ENCODE assay signal across 24 cellular contexts in genomic region chr1:22609291-22609690, GRCh38. TPM values are rescaled to one million over a fixed set of nuclear protein-coding genes. Genes with fewer than 3 reads are reported as not detected.
"Had no signal": no experiment of that assay in that cellular context is flagged by ENCODE, and none has a peak within 500 bp of the region (broad histone marks: within the 10 kb centered on the region; RNA-seq: fewer than 3 reads in every experiment).

No MANE protein-coding gene starts in this region.

- ATAC-seq: body of pancreas; gastroesophageal sphincter; psoas muscle; stimulated activated effector memory CD8-positive, alpha-beta T cell treated with anti-CD3 and anti-CD28 coated beads, Interleukin-12 subunit alpha, Interleukin-12 subunit beta, amount 100 ng/mL, for 72 hours had no signal

- H3K79me2 ChIP-seq: hepatocyte, parathyroid adenoma had no signal

- H3K4me2 ChIP-seq: hepatocyte had no signal

- H3K27ac ChIP-seq: body of pancreas, cardiac muscle cell, gastroesophageal sphincter, hepatocyte, left ventricle myocardium inferior, parathyroid adenoma, psoas muscle, sigmoid colon, thoracic aorta had no signal

- H3K36me3 ChIP-seq: cardiac muscle cell, gastroesophageal sphincter, left ventricle myocardium inferior, sigmoid colon, thoracic aorta had no signal

- H3K9ac ChIP-seq: parathyroid adenoma had no signal

- DNase-seq: activated CD4-positive, alpha-beta T cell treated with anti-CD3 and anti-CD28 coated beads for 4 hours; activated CD4-positive, alpha-beta T cell treated with anti-CD3 and anti-CD28 coated beads, Interleukin-2, amount 50 U/mL, for 48 hours; activated CD4-positive, CD25-positive, alpha-beta regulatory T cell; activated CD8-positive, alpha-beta memory T cell treated with anti-CD3 and anti-CD28 coated beads for 24 hours; activated effector memory CD4-positive, alpha-beta T cell treated with Interleukin-2 at 50 U/mL for 16 hours; activated naive CD4-positive, alpha-beta T cell treated with Interleukin-2 at 50 U/mL for 16 hours; aorta; body of pancreas; islet precursor cell; left ventricle myocardium inferior; nucleus accumbens; sigmoid colon; small intestine; stimulated activated CD4-positive, alpha-beta T cell treated with anti-CD3 and anti-CD28 coated beads, Interleukin-4, amount 100 ng/mL, for 24 hours; trophoblast cell had no signal

- H3K9me3 ChIP-seq: body of pancreas, gastroesophageal sphincter, left ventricle myocardium inferior, psoas muscle, thoracic aorta had no signal

- H3K4me3 ChIP-seq: body of pancreas, cardiac muscle cell, gastroesophageal sphincter, hepatocyte, left ventricle myocardium inferior, psoas muscle, sigmoid colon, thoracic aorta had no signal

- H2AFZ ChIP-seq: hepatocyte, parathyroid adenoma had no signal

RNA-seq across cellular contexts. Expression of gene C1QA, which starts 27.1 kb away (rescaled TPM):
- polyA plus RNA-seq: cardiac muscle cell, endothelial cell of umbilical vein, fibroblast of lung had no signal

RNA-seq across cellular contexts. Expression of gene C1QC, which starts 34.1 kb away (rescaled TPM):
- polyA plus RNA-seq: cardiac muscle cell, endothelial cell of umbilical vein, fibroblast of lung had no signal

RNA-seq across cellular contexts. Expression of gene C1QB, which starts 43.7 kb away (rescaled TPM):
- polyA plus RNA-seq: cardiac muscle cell, endothelial cell of umbilical vein, fibroblast of lung had no signal

RNA-seq across cellular contexts. Expression of gene EPHA8, which starts 46.0 kb away (rescaled TPM):
- polyA plus RNA-seq: aorta, endothelial cell of umbilical vein, fibroblast of lung, hepatocyte, sigmoid colon had no signal
